In the genomic region with DNA sequence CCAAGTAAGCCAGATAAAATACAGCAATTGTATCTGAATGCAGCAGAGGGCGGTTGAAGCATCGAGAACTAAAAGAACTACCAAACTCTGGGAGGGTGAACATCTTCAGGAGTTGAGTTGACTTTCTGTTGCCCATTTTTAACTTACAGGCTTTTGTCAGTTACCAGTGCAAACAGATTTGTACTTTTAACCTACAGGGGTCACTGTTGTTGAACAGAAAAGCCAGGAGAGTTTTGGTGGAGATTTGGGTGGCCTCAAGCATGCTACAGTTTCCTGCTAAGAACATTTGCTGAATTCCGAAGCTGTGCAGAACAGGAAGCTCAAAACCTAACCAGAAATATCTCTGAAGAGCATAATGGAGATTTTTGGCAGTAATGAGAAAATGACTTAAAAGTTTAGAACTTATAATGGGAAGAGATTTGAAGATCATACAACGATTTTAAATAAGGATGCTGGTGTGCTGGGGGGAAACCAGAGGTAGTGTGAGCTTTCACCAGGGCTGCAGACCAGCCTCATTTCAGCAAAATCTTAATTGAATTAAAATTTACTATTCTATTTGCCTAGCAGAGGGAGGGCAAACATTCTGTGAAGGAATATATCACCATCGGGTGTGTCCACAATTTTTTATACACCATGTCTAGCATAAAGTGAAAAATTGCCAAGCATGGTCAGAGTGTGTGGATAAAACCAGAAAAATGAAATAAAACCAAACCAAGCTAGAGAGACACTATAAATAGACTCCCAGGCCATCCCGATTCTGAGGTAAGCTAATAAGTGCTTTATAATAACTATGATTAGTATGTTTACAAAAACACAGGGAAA, we compare ENCODE assay signal across 10 cellular contexts.
DNase-seq lines count a peak whose midpoint lies in the region; ATAC-seq and TF ChIP-seq lines count a peak whose summit lies in the region.
"Had no signal": no experiment of that assay in that cellular context is flagged by ENCODE, and none has a peak within 500 bp of the region (broad histone marks: within the 10 kb centered on the region; RNA-seq: fewer than 3 reads in every experiment).

No MANE protein-coding gene starts in this region.

- H3K36me3 ChIP-seq in OCI-LY7 (ENCODE audit: insufficient read depth, low read length) (no peaks in the 10 kb centered on the region), mucosa of descending colon (ENCODE audit: low read depth) (no peaks in the 10 kb centered on the region)

- no peak overlapping the region for H3K4me3 Mint-ChIP-seq in endothelial cell (ENCODE audit: unreplicated experiment)
- H3K4me3 Mint-ChIP-seq: IgD-negative memory B cell had no signal

- no peak overlapping the region for H3K27ac ChIP-seq in OCI-LY7 (ENCODE audit: low read depth, low read length, poor library complexity, severe bottlenecking)

- H3K27ac Mint-ChIP-seq in endothelial cell (ENCODE audit: unreplicated experiment): no peak overlapping the region
- H3K27ac Mint-ChIP-seq: IgD-negative memory B cell had no signal

- H3K9me3 ChIP-seq in OCI-LY7 (ENCODE audit: low read length): no peaks in the 10 kb centered on the region
- no peaks in the 10 kb centered on the region for H3K9me3 ChIP-seq in mucosa of descending colon

- H3K4me3 ChIP-seq in OCI-LY7 (ENCODE audit: low read depth, low read length, poor library complexity, severe bottlenecking): no peak overlapping the region
- H3K4me3 ChIP-seq in mucosa of descending colon: no peak overlapping the region
- H3K4me3 ChIP-seq: lung had no signal

- BruUV-seq in OCI-LY7 (replicated peaks; lab: Mats Ljungman, UMichigan): no TSS peak

- no peak overlapping the region for H2AFZ ChIP-seq in OCI-LY7 (ENCODE audit: low read length)

- no peaks in the 10 kb centered on the region for H3K27me3 Mint-ChIP-seq in endothelial cell (ENCODE audit: unreplicated experiment)
- H3K27me3 Mint-ChIP-seq: IgD-negative memory B cell had no signal

- intact Hi-C loops in OCI-LY7 (cut with micrococcal nuclease; ENCODE audit: unreplicated experiment) (loop anchor here (1.0 to 5.0 kb wide), 2 partner anchors 93 to 317 kb away; no protein-coding TSS in a partner anchor), mucosa of descending colon (cut with DNase I, micrococcal nuclease) (loop anchor here (5.0 kb wide), 1 partner anchor 92 kb away; no protein-coding TSS in a partner anchor)

- POLR2A ChIA-PET in OCI-LY7 (lab: Charles Lee): interaction anchor here (0.5 to 1.1 kb wide), 4 partner anchors 51 to 1789 kb away, joined by 3 to 6 read pairs (median 4); no protein-coding TSS in a partner anchor

- DNase-seq in AML-193 (lab: John Stamatoyannopoulos, UW) (peak; percentile 9 to 21), OCI-LY7 (ENCODE audit: low spot score) (peak; percentile 56), endothelial cell (ENCODE audit: low spot score) (peak; percentile 46), mucosa of descending colon (peak in 1 of 3 donors; percentile 35), NCI-H2171 treated with DMSO at 0.1 percent for 48 hours (lab: John Stamatoyannopoulos, UW) (no peak)

- H3K4me1 ChIP-seq in OCI-LY7 (ENCODE audit: insufficient read depth, low read length, poor library complexity, severe bottlenecking) (peaks cover 3% of the 10 kb centered on the region), mucosa of descending colon (ENCODE audit: low read depth) (no peaks in the 10 kb centered on the region)

- no peak overlapping the region for H3K4me2 ChIP-seq in OCI-LY7 (ENCODE audit: low read length)

- no peaks in the 10 kb centered on the region for H3K79me2 ChIP-seq in OCI-LY7 (ENCODE audit: insufficient read depth, low read depth, low read length)

- TF ChIP-seq CTCF in OCI-LY7 (conservative IDR thresholded peaks at IDR 0.05; ENCODE audit: low read length): peak; percentile 79
- peak; percentile 56 for TF ChIP-seq CTCF in endothelial cell (IDR thresholded peaks at IDR 0.05; ENCODE audit: unreplicated experiment)
- no peak for TF ChIP-seq CTCF in mucosa of descending colon (IDR thresholded peaks at IDR 0.05)

- H3K36me3 Mint-ChIP-seq in endothelial cell (ENCODE audit: low read depth, unreplicated experiment): no peaks in the 10 kb centered on the region
- H3K36me3 Mint-ChIP-seq: IgD-negative memory B cell had no signal

- TF ChIP-seq POLR2A in GM18505 (IDR thresholded peaks at IDR 0.05; ENCODE audit: borderline replicate concordance, extremely low read depth, insufficient read depth, insufficient read length): no peak

- ATAC-seq in GM18861 (IDR thresholded peaks at IDR 0.05; ENCODE audit: unreplicated experiment) (peak; percentile 92), HG03159 (IDR thresholded peaks at IDR 0.05; ENCODE audit: unreplicated experiment) (peak; percentile 91), mucosa of descending colon (peak; percentile 75), GM18505 (IDR thresholded peaks at IDR 0.05; ENCODE audit: unreplicated experiment) (no peak)

- H3K4me1 Mint-ChIP-seq in endothelial cell (ENCODE audit: unreplicated experiment): no peaks in the 10 kb centered on the region
- H3K4me1 Mint-ChIP-seq: IgD-negative memory B cell had no signal

- no peaks in the 10 kb centered on the region for H4K20me1 ChIP-seq in OCI-LY7 (ENCODE audit: insufficient read depth, low read length)

- no peaks in the 10 kb centered on the region for H3K9me3 Mint-ChIP-seq in endothelial cell (ENCODE audit: unreplicated experiment)
- H3K9me3 Mint-ChIP-seq: IgD-negative memory B cell had no signal

- H3K9me2 ChIP-seq in OCI-LY7 (ENCODE audit: insufficient read depth, low read length): no peaks in the 10 kb centered on the region

- CTCF ChIA-PET in OCI-LY7 (lab: Charles Lee; ENCODE audit: unreplicated experiment): interaction anchor here (0.5 kb wide), 1 partner anchor 15 kb away, joined by 6 read pairs; no protein-coding TSS in a partner anchor
